ENCODE assay signal across 21 cellular contexts in the genomic region with DNA sequence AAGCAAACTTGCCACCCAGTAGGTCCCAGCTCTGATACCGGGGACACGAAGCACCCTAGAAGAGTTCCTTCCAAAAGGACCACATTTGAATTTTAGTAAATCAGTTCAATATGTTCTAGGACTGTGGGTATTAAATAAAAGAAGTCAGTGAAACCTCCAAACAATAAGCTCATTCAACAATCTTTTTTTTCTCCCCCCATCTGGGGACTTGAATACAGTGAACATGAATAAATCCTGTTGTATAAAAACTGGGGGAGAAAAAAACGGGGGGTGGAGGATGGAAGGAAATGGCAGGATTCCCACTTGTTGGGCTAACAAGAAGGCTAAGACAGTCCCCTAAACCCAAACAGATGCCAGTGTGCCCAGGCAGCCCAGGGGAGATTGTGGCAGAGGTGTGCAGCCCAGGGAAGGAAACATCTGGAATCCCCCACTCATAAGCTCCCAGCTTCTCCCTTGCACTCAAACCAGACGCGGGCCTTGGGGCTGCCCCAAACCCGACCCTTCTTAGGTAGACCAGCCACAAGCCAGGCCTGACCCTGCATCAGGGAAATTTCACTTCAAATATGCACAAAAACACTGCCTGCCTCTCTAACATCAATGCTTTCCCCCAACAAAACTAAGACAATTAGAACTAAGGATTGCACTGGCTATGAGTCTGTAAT. TPM values are rescaled to one million over a fixed set of nuclear protein-coding genes. Genes with fewer than 3 reads are reported as not detected.
DNase-seq lines count a peak whose midpoint lies in the region; ATAC-seq and TF ChIP-seq lines count a peak whose summit lies in the region.
"Had no signal": no experiment of that assay in that cellular context is flagged by ENCODE, and none has a peak within 500 bp of the region (broad histone marks: within the 10 kb centered on the region; RNA-seq: fewer than 3 reads in every experiment).

No MANE protein-coding gene starts in this region.

- peak; percentile 51 for ATAC-seq in activated CD8-positive, alpha-beta T cell treated with anti-CD3 and anti-CD28 coated beads for 36 hours
- no peak for ATAC-seq in activated CD8-positive, alpha-beta T cell treated with anti-CD3 and anti-CD28 coated beads, Interleukin-2, amount 10 ng/mL, durations not matched to agents 7 days and 5 days
- peak; percentile 41 for ATAC-seq in HG03432 (IDR thresholded peaks at IDR 0.05; ENCODE audit: unreplicated experiment)

- CTCF ChIA-PET in activated CD8-positive, alpha-beta T cell treated with anti-CD3 and anti-CD28 coated beads for 36 hours (lab: Charles Lee): interaction anchor here (1.1 kb wide), 1 partner anchor 92 kb away, joined by 4 read pairs; no protein-coding TSS in a partner anchor
- CTCF ChIA-PET in activated CD8-positive, alpha-beta T cell treated with anti-CD3 and anti-CD28 coated beads, Interleukin-2, amount 10 ng/mL, durations not matched to agents 7 days and 5 days (lab: Charles Lee): interaction anchor here (0.8 to 1.3 kb wide), 3 partner anchors 12 to 92 kb away, joined by 3 to 4 read pairs (median 3); no protein-coding TSS in a partner anchor

- peaks cover 17% of the 10 kb centered on the region for H3K4me1 Mint-ChIP-seq in activated CD8-positive, alpha-beta T cell treated with anti-CD3 and anti-CD28 coated beads for 36 hours (ENCODE audit: low read depth)
- H3K4me1 Mint-ChIP-seq in activated CD8-positive, alpha-beta T cell treated with anti-CD3 and anti-CD28 coated beads, Interleukin-2, amount 10 ng/mL, durations not matched to agents 7 days and 5 days (ENCODE audit: low read depth): peaks cover 14% of the 10 kb centered on the region
- H3K4me1 Mint-ChIP-seq: CD4-positive, alpha-beta memory T cell; memory B cell had no signal

- no peaks in the 10 kb centered on the region for H3K36me3 Mint-ChIP-seq in activated CD8-positive, alpha-beta T cell treated with anti-CD3 and anti-CD28 coated beads for 36 hours (ENCODE audit: low read depth)
- no peaks in the 10 kb centered on the region for H3K36me3 Mint-ChIP-seq in activated CD8-positive, alpha-beta T cell treated with anti-CD3 and anti-CD28 coated beads, Interleukin-2, amount 10 ng/mL, durations not matched to agents 7 days and 5 days (ENCODE audit: low read depth)
- H3K36me3 Mint-ChIP-seq: CD4-positive, alpha-beta memory T cell; memory B cell had no signal

- no peak for TF ChIP-seq CTCF in activated CD8-positive, alpha-beta T cell treated with anti-CD3 and anti-CD28 coated beads for 36 hours (IDR thresholded peaks at IDR 0.05)

- no peak overlapping the region for H3K27ac Mint-ChIP-seq in activated CD8-positive, alpha-beta T cell treated with anti-CD3 and anti-CD28 coated beads for 36 hours
- H3K27ac Mint-ChIP-seq in activated CD8-positive, alpha-beta T cell treated with anti-CD3 and anti-CD28 coated beads, Interleukin-2, amount 10 ng/mL, durations not matched to agents 7 days and 5 days: no peak overlapping the region
- H3K27ac Mint-ChIP-seq: activated CD4-positive, alpha-beta T cell treated with anti-CD3 and anti-CD28 coated beads, Interleukin-2, amount 10 ng/mL, durations not matched to agents 24 days and 14 days; CD4-positive, alpha-beta memory T cell; memory B cell; T-helper 2 cell treated with Interferon-gamma antibody and Interleukin-4, amounts not matched to agents 5 μg/mL and 100 μg/mL, for 36 hours had no signal

- H3K9me3 Mint-ChIP-seq in activated CD8-positive, alpha-beta T cell treated with anti-CD3 and anti-CD28 coated beads for 36 hours: no peaks in the 10 kb centered on the region
- H3K9me3 Mint-ChIP-seq in activated CD8-positive, alpha-beta T cell treated with anti-CD3 and anti-CD28 coated beads, Interleukin-2, amount 10 ng/mL, durations not matched to agents 7 days and 5 days (ENCODE audit: insufficient read depth): no peaks in the 10 kb centered on the region
- H3K9me3 Mint-ChIP-seq: activated CD4-positive, alpha-beta T cell treated with anti-CD3 and anti-CD28 coated beads, Interleukin-2, amount 10 ng/mL, durations not matched to agents 24 days and 14 days; CD4-positive, alpha-beta memory T cell; memory B cell; T-helper 2 cell treated with Interferon-gamma antibody and Interleukin-4, amounts not matched to agents 5 μg/mL and 100 μg/mL, for 36 hours had no signal

- peaks cover 40% of the 10 kb centered on the region for H3K27me3 Mint-ChIP-seq in activated CD8-positive, alpha-beta T cell treated with anti-CD3 and anti-CD28 coated beads for 36 hours
- peaks cover 34% of the 10 kb centered on the region for H3K27me3 Mint-ChIP-seq in activated CD8-positive, alpha-beta T cell treated with anti-CD3 and anti-CD28 coated beads, Interleukin-2, amount 10 ng/mL, durations not matched to agents 7 days and 5 days (ENCODE audit: low read depth)

- POLR2A ChIA-PET in activated CD8-positive, alpha-beta T cell treated with anti-CD3 and anti-CD28 coated beads for 36 hours (lab: Charles Lee): no interaction called here
- POLR2A ChIA-PET in activated CD8-positive, alpha-beta T cell treated with anti-CD3 and anti-CD28 coated beads, Interleukin-2, amount 10 ng/mL, durations not matched to agents 7 days and 5 days (lab: Charles Lee): no interaction called here

- H3K4me3 Mint-ChIP-seq in activated CD8-positive, alpha-beta T cell treated with anti-CD3 and anti-CD28 coated beads for 36 hours: no peak overlapping the region
- no peak overlapping the region for H3K4me3 Mint-ChIP-seq in activated CD8-positive, alpha-beta T cell treated with anti-CD3 and anti-CD28 coated beads, Interleukin-2, amount 10 ng/mL, durations not matched to agents 7 days and 5 days
- H3K4me3 Mint-ChIP-seq: activated CD4-positive, alpha-beta T cell treated with anti-CD3 and anti-CD28 coated beads, Interleukin-2, amount 10 ng/mL, durations not matched to agents 24 days and 14 days; CD4-positive, alpha-beta memory T cell; memory B cell; T-helper 2 cell treated with Interferon-gamma antibody and Interleukin-4, amounts not matched to agents 5 μg/mL and 100 μg/mL, for 36 hours had no signal

- intact Hi-C loops in activated CD8-positive, alpha-beta T cell treated with anti-CD3 and anti-CD28 coated beads for 36 hours (cut with micrococcal nuclease): no loop called here

- DNase-seq in activated CD8-positive, alpha-beta T cell treated with anti-CD3 and anti-CD28 coated beads for 36 hours: peak; percentile 27
- no peak for DNase-seq in activated CD8-positive, alpha-beta T cell treated with anti-CD3 and anti-CD28 coated beads, Interleukin-2, amount 10 ng/mL, durations not matched to agents 7 days and 5 days
- peak; percentile 72 for DNase-seq in medulla oblongata (ENCODE audit: extremely low spot score)
- DNase-seq in superior temporal gyrus (ENCODE audit: extremely low spot score): peak; percentile 50
- no peak for DNase-seq in NCI-H2227 treated with DMSO at 0.1 percent for 48 hours (lab: John Stamatoyannopoulos, UW)
- no peak for DNase-seq in NCI-H128 (lab: John Stamatoyannopoulos, UW; ENCODE audit: unreplicated experiment)
- no peak for DNase-seq in NAMALWA (ENCODE audit: low spot score)
- DNase-seq: activated CD4-positive, alpha-beta T cell treated with anti-CD3 and anti-CD28 coated beads, Interleukin-2, amount 10 ng/mL, durations not matched to agents 24 days and 14 days; activated naive CD4-positive, alpha-beta T cell treated with anti-CD3 and anti-CD28 coated beads, Interleukin-2, amount 50 U/mL, for 16 hours; CD4-positive, alpha-beta memory T cell; cortex of kidney; MV-4-11; NCI-H1694 treated with DMSO at 0.1 percent for 48 hours; NCI-H2171 treated with DMSO at 0.1 percent for 48 hours; SK-N-SH; spleen; stimulated activated CD4-positive, alpha-beta T cell treated with anti-CD3 and anti-CD28 coated beads, Interleukin-2, amount 100 ng/mL, for 48 hours; stimulated activated naive CD4-positive, alpha-beta T cell had no signal

RNA-seq across cellular contexts. Expression of a gene that starts 8.8 kb away (rescaled TPM):
- 1 to 10 TPM; 4.9 to 6.3 TPM for total RNA-seq in activated CD8-positive, alpha-beta T cell treated with anti-CD3 and anti-CD28 coated beads for 36 hours
- total RNA-seq in activated CD8-positive, alpha-beta T cell treated with anti-CD3 and anti-CD28 coated beads, Interleukin-2, amount 10 ng/mL, durations not matched to agents 7 days and 5 days: 1 to 10 TPM; 4.0 to 4.8 TPM

Comparison
In these comparisons a context has a peak if more than half of its experiments do, and no peak if none do; other contexts are left out.
1. DNase-seq: peak in activated CD8-positive, alpha-beta T cell treated with anti-CD3 and anti-CD28 coated beads for 36 hours (single experiment), medulla oblongata (single experiment) and superior temporal gyrus (single experiment); none in activated CD8-positive, alpha-beta T cell treated with anti-CD3 and anti-CD28 coated beads, Interleukin-2, amount 10 ng/mL, durations not matched to agents 7 days and 5 days (single experiment), NCI-H2227 treated with DMSO at 0.1 percent for 48 hours (single experiment), NCI-H128 (single experiment) and NAMALWA (single experiment).